In genomic region chr7:26440993-26441636, GRCh38 we compare ENCODE assay signal across 1 cellular context.
TF ChIP-seq lines count a peak whose summit lies in the region.

No MANE protein-coding gene starts in this region.

TF ChIP-seq in neural cell, 6 proteins besides CTCF, POLR2A, EP300 and RAD21 (continued from another document):
- TF ChIP-seq REST (IDR thresholded peaks at IDR 0.05; ENCODE audit: borderline replicate concordance) (peak; percentile 91), SMC3 (conservative IDR thresholded peaks at IDR 0.05; ENCODE audit: poor library complexity) (peak; percentile 43), POLR2AphosphoS5 (IDR thresholded peaks at IDR 0.05) (peak; percentile 74), MXI1 (conservative IDR thresholded peaks at IDR 0.05; ENCODE audit: poor library complexity, severe bottlenecking) (peak; percentile 41)
